Comparison of ENCODE assay signal across 6 cellular contexts in the genomic region with DNA sequence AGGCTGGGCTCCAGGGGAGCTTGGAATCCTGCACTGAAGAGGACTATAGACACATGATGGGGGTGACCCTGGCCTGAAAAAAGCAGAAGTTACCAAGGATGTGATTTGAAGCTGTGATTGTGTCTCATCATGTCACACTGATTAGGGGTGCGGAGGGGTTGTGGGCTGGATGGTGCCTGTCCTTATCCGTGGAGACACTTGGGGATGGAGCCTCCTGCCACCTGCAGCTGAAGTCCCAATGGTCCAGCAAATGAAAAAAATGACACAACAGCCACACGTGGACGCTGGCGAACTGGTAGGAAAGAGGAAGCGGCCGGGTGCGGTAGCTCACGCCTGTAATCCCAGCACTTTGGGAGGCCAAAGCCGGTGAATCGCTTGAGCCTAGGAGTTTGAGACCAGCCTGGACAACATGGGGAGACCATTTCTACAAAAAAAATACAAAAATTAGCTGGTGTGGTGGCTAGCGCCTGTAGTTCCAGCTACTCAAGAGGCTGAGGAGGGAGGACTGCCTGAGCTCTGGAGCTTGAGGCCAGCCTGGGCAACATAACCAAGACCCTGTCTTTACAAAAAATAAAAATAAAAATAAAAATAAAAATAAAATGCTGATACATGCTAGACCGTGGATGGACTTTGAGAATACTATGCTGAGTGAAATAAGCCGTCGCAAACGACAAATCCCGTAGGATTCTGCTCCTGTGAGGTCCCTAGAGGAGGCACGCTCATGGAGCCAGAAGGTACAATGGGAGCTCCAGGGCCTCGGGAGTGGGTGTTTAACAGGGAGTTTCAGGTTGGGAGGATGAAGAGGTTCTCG. TPM values are rescaled to one million over a fixed set of nuclear protein-coding genes. Genes with fewer than 3 reads are reported as not detected.
A peak's percentile ranks its signal among the peaks of the same experiment; 100 is the strongest.
DNase-seq lines count a peak whose midpoint lies in the region; ATAC-seq lines count a peak whose summit lies in the region.

No MANE protein-coding gene starts in this region.

- H3K27ac Mint-ChIP-seq in activated CD8-positive, alpha-beta T cell treated with anti-CD3 and anti-CD28 coated beads, Interleukin-2, amount 10 ng/mL, durations not matched to agents 7 days and 5 days: peak overlapping the region; percentile 94

- peak; percentile 2 for ATAC-seq in HG02943 (IDR thresholded peaks at IDR 0.05; ENCODE audit: low read depth, unreplicated experiment)
- no peak for ATAC-seq in activated CD8-positive, alpha-beta T cell treated with anti-CD3 and anti-CD28 coated beads, Interleukin-2, amount 10 ng/mL, durations not matched to agents 7 days and 5 days
- no peak for ATAC-seq in HG03469 (IDR thresholded peaks at IDR 0.05; ENCODE audit: unreplicated experiment)

- H3K9me3 ChIP-seq in mononuclear cell (ENCODE audit: low read depth, low read length): no peaks in the 10 kb centered on the region

- peak overlapping the region; percentile 78 for H3K4me3 Mint-ChIP-seq in activated CD8-positive, alpha-beta T cell treated with anti-CD3 and anti-CD28 coated beads, Interleukin-2, amount 10 ng/mL, durations not matched to agents 7 days and 5 days

- POLR2A ChIA-PET in activated CD8-positive, alpha-beta T cell treated with anti-CD3 and anti-CD28 coated beads, Interleukin-2, amount 10 ng/mL, durations not matched to agents 7 days and 5 days (lab: Charles Lee): interaction anchor here (0.6 to 3.7 kb wide), 12 partner anchors 11 to 1482 kb away, joined by 3 to 36 read pairs (median 3); a partner anchor contains a TSS

- H3K27me3 ChIP-seq in mononuclear cell (ENCODE audit: insufficient read depth, low read length): no peaks in the 10 kb centered on the region

- CTCF ChIA-PET in activated CD8-positive, alpha-beta T cell treated with anti-CD3 and anti-CD28 coated beads, Interleukin-2, amount 10 ng/mL, durations not matched to agents 7 days and 5 days (lab: Charles Lee): interaction anchor here (0.6 to 2.7 kb wide), 16 partner anchors 8 to 1909 kb away, joined by 3 to 9 read pairs (median 4); no protein-coding TSS in a partner anchor

- H3K4me1 Mint-ChIP-seq in activated CD8-positive, alpha-beta T cell treated with anti-CD3 and anti-CD28 coated beads, Interleukin-2, amount 10 ng/mL, durations not matched to agents 7 days and 5 days (ENCODE audit: low read depth): peaks cover 43% of the 10 kb centered on the region

- no peaks in the 10 kb centered on the region for H3K27me3 Mint-ChIP-seq in activated CD8-positive, alpha-beta T cell treated with anti-CD3 and anti-CD28 coated beads, Interleukin-2, amount 10 ng/mL, durations not matched to agents 7 days and 5 days (ENCODE audit: low read depth)

- no peak for DNase-seq in activated CD8-positive, alpha-beta T cell treated with anti-CD3 and anti-CD28 coated beads, Interleukin-2, amount 10 ng/mL, durations not matched to agents 7 days and 5 days
- DNase-seq in AG20443 (ENCODE audit: low spot score): no peak
- DNase-seq in NCI-H2171 treated with DMSO at 0.1 percent for 48 hours (lab: John Stamatoyannopoulos, UW): no peak

- H3K36me3 Mint-ChIP-seq in activated CD8-positive, alpha-beta T cell treated with anti-CD3 and anti-CD28 coated beads, Interleukin-2, amount 10 ng/mL, durations not matched to agents 7 days and 5 days (ENCODE audit: low read depth): no peaks in the 10 kb centered on the region

- no peaks in the 10 kb centered on the region for H3K9me3 Mint-ChIP-seq in activated CD8-positive, alpha-beta T cell treated with anti-CD3 and anti-CD28 coated beads, Interleukin-2, amount 10 ng/mL, durations not matched to agents 7 days and 5 days (ENCODE audit: insufficient read depth)

- peak overlapping the region; percentile 50 for H3K4me3 ChIP-seq in mononuclear cell (ENCODE audit: low read length)

- H3K4me1 ChIP-seq in mononuclear cell (ENCODE audit: insufficient read depth, low read length): peaks cover 40% of the 10 kb centered on the region

RNA-seq across cellular contexts. Expression of a gene that starts 0.8 kb away (rescaled TPM):
- total RNA-seq in activated CD8-positive, alpha-beta T cell treated with anti-CD3 and anti-CD28 coated beads, Interleukin-2, amount 10 ng/mL, durations not matched to agents 7 days and 5 days: 1 to 10 TPM; 7.5 to 8.9 TPM
- total RNA-seq in mononuclear cell: 4.7 TPM

RNA-seq across cellular contexts. Expression of a gene that starts 15.0 kb away (rescaled TPM):
- 1 to 10 TPM; 4.1 to 4.4 TPM for total RNA-seq in activated CD8-positive, alpha-beta T cell treated with anti-CD3 and anti-CD28 coated beads, Interleukin-2, amount 10 ng/mL, durations not matched to agents 7 days and 5 days
- 0.84 TPM for total RNA-seq in mononuclear cell

RNA-seq across cellular contexts. Expression of a gene that starts 24.7 kb away (rescaled TPM):
- 100 to 1,000 TPM; 339 to 344 TPM for total RNA-seq in activated CD8-positive, alpha-beta T cell treated with anti-CD3 and anti-CD28 coated beads, Interleukin-2, amount 10 ng/mL, durations not matched to agents 7 days and 5 days
- total RNA-seq in mononuclear cell: 190 TPM

RNA-seq across cellular contexts. Expression of a gene that starts 43.1 kb away (rescaled TPM):
- total RNA-seq in activated CD8-positive, alpha-beta T cell treated with anti-CD3 and anti-CD28 coated beads, Interleukin-2, amount 10 ng/mL, durations not matched to agents 7 days and 5 days: 10 to 100 TPM; 12.3 to 14.4 TPM
- total RNA-seq in mononuclear cell: 26.3 TPM

RNA-seq across cellular contexts. Expression of a gene that starts 55.7 kb away (rescaled TPM):
- 10 to 100 TPM; 51.1 to 60.7 TPM for total RNA-seq in activated CD8-positive, alpha-beta T cell treated with anti-CD3 and anti-CD28 coated beads, Interleukin-2, amount 10 ng/mL, durations not matched to agents 7 days and 5 days
- total RNA-seq in mononuclear cell: 44.4 TPM
